In the genomic region with DNA sequence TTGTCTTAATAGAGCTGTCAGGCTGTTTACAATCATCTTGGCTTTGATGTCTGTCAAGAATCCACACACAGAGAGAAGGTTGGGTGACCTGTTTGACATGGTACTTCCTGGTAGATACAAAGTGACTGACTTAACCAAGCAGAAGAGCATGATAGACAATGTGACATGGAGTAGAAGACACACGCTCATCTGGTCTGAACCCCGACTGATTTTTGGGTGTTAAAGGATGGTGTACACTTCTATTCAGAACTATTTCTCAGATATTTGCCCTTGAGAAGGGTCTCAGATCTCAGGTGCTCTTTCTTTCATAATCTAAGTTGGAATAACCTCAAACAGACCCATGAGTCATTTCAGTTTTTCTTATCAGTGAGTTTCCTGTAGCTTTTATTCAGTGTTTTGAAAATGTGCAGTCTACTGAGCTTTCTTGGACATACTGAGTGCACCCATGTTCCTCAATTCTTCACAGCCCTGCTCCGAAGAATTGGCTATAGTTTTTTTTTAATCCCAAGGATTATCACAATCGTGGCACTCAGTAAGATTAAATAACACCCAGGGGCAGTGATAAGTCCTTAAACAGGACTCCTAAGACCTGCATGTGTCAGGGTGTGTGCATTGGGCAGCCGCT, we compare ENCODE assay signal across 10 cellular contexts. TPM values are rescaled to one million over a fixed set of nuclear protein-coding genes. Genes with fewer than 3 reads are reported as not detected.
DNase-seq lines count a peak whose midpoint lies in the region; ATAC-seq, FAIRE-seq and TF ChIP-seq lines count a peak whose summit lies in the region.
"Had no signal": no experiment of that assay in that cellular context is flagged by ENCODE, and none has a peak within 500 bp of the region (broad histone marks: within the 10 kb centered on the region; RNA-seq: fewer than 3 reads in every experiment).

No MANE protein-coding gene starts in this region.

- TF ChIP-seq EP300 in upper lobe of left lung (IDR thresholded peaks at IDR 0.05) = no peak

- TF ChIP-seq POLR2A in spleen (IDR thresholded peaks at IDR 0.05) = no peak
- no peak for TF ChIP-seq POLR2A in upper lobe of left lung (IDR thresholded peaks at IDR 0.05)

- no peak overlapping the region for H3K4me3 ChIP-seq in Caco-2 (ENCODE audit: low read depth, low read length)
- no peak overlapping the region for H3K4me3 ChIP-seq in spleen
- no peak overlapping the region for H3K4me3 ChIP-seq in upper lobe of left lung

- no peak for TF ChIP-seq CTCF in Caco-2 (IDR thresholded peaks at IDR 0.05; ENCODE audit: insufficient read depth in 1 of 2, low read depth in 1 of 2, low read length in 1 of 2, severe bottlenecking in 1 of 2, unreplicated experiment in 1 of 2)
- TF ChIP-seq CTCF in spleen (IDR thresholded peaks at IDR 0.05 in 8 of 11, conservative IDR thresholded peaks at IDR 0.05 in 3 of 11) = no peak
- TF ChIP-seq CTCF in upper lobe of left lung (IDR thresholded peaks at IDR 0.05) = no peak

- H3K36me3 ChIP-seq in Caco-2 (ENCODE audit: control insufficient read depth, insufficient read depth, low read length) (no peaks in the 10 kb centered on the region), spleen (no peaks in the 10 kb centered on the region), upper lobe of left lung (no peaks in the 10 kb centered on the region)

- H3K27me3 Mint-ChIP-seq in Caco-2 (ENCODE audit: insufficient read depth, unreplicated experiment) = no peaks in the 10 kb centered on the region

- intact Hi-C loops in Caco-2 (cut with micrococcal nuclease; ENCODE audit: unreplicated experiment) = no loop called here
- intact Hi-C loops in spleen (cut with DNase I; ENCODE audit: low total_unique reads) = no loop called here
- intact Hi-C loops in cardiac septum (cut with DNase I) = no loop called here

- H3K9me3 ChIP-seq in Caco-2 (0 out of 2 replicates have a peak, but pooled peaks cover 3% of the 10 kb centered on the region), spleen (no peaks in the 10 kb centered on the region), upper lobe of left lung (no peaks in the 10 kb centered on the region)

- no TSS peak for BruUV-seq in Caco-2 (replicated peaks; lab: Mats Ljungman, UMichigan)

- no peak overlapping the region for H3K27ac ChIP-seq in spleen
- no peak overlapping the region for H3K27ac ChIP-seq in upper lobe of left lung

- ATAC-seq in HG02840 (IDR thresholded peaks at IDR 0.05; ENCODE audit: low FRiP score, unreplicated experiment) = peak; percentile 57
- ATAC-seq in HG03571 (IDR thresholded peaks at IDR 0.05; ENCODE audit: unreplicated experiment) = peak; percentile 73
- no peak for ATAC-seq in upper lobe of left lung (ENCODE audit: low FRiP score in 2 of 2)

- H3K4me3 Mint-ChIP-seq in Caco-2 (ENCODE audit: unreplicated experiment) = no peak overlapping the region
- H3K4me3 Mint-ChIP-seq: immature natural killer cell had no signal

- WGBS in spleen, 5 donors = 46 to 77% (median 58%) methylated on average over 5 of the region's 5 CpGs
- WGBS in upper lobe of left lung, 2 donors = 35 to 42% methylated on average over 5 of the region's 5 CpGs

- peak in 1 of 2 experiments; percentile 9 for DNase-seq in Caco-2
- DNase-seq in GM19239 (ENCODE audit: insufficient read length, low spot score) = no peak
- DNase-seq in central memory CD4-positive, alpha-beta T cell = no peak
- no peak for DNase-seq in spleen
- no peak for DNase-seq in upper lobe of left lung
- no peak for DNase-seq in cardiac septum (ENCODE audit: low spot score)
- DNase-seq: immature natural killer cell had no signal

- H3K27me3 ChIP-seq in Caco-2 (replicated peaks; ENCODE audit: control insufficient read depth, insufficient read depth, low read length) (no peaks in the 10 kb centered on the region), spleen (replicated peaks in 1 of 7) (peaks cover 0 to 18% (median 0%) of the 10 kb centered on the region in 7 donors), upper lobe of left lung (no peaks in the 10 kb centered on the region)

- FAIRE-seq in GM19239 (lab: Jason Lieb, UNC) = peak; percentile 28
- FAIRE-seq: endometrium had no signal

- peak overlapping the region; percentile 29 for H3K27ac Mint-ChIP-seq in Caco-2 (ENCODE audit: unreplicated experiment)
- H3K27ac Mint-ChIP-seq: immature natural killer cell had no signal

- no peaks in the 10 kb centered on the region for H3K36me3 Mint-ChIP-seq in Caco-2 (ENCODE audit: insufficient read depth, unreplicated experiment)
- H3K36me3 Mint-ChIP-seq: immature natural killer cell had no signal

- H3K4me1 Mint-ChIP-seq in Caco-2 (ENCODE audit: low read depth, unreplicated experiment) = peaks cover 20% of the 10 kb centered on the region
- H3K4me1 Mint-ChIP-seq: immature natural killer cell had no signal

- CTCF ChIA-PET in Caco-2 (lab: Charles Lee) = no interaction called here

- H3K4me1 ChIP-seq in Caco-2 = peaks cover 9% of the 10 kb centered on the region
- no peaks in the 10 kb centered on the region for H3K4me1 ChIP-seq in spleen
- H3K4me1 ChIP-seq in upper lobe of left lung = no peaks in the 10 kb centered on the region

- POLR2A ChIA-PET in Caco-2 (lab: Charles Lee) = no interaction called here

- no peaks in the 10 kb centered on the region for H3K9me3 Mint-ChIP-seq in Caco-2 (ENCODE audit: unreplicated experiment)
- H3K9me3 Mint-ChIP-seq: immature natural killer cell had no signal

RNA-seq across cellular contexts. Expression of gene NXPH1, which starts 46.4 kb away (rescaled TPM):
- 1.2 and 3.1 TPM in 2 replicates for total RNA-seq in Caco-2 (2022)
- total RNA-seq in spleen = not detected
- polyA plus RNA-seq in spleen = not detected
- total RNA-seq in upper lobe of left lung = not detected
- total RNA-seq in cardiac septum = not detected
- polyA plus RNA-seq: immature natural killer cell had no signal

Comparison
In these comparisons a context has a peak if more than half of its experiments do, and no peak if none do; other contexts are left out.
1. ATAC-seq: peak in HG02840 (single experiment) and HG03571 (single experiment); none in upper lobe of left lung (0 of 2).